20 cellular contexts compared by ENCODE assay signal in genomic region chr2:215527738-215528137, GRCh38.
A peak's percentile ranks its signal among the peaks of the same experiment; 100 is the strongest.
DNase-seq lines count a peak whose midpoint lies in the region; TF ChIP-seq lines count a peak whose summit lies in the region.
"Had no signal": no experiment of that assay in that cellular context is flagged by ENCODE, and none has a peak within 500 bp of the region (broad histone marks: within the 10 kb centered on the region; RNA-seq: fewer than 3 reads in every experiment).

No MANE protein-coding gene starts in this region.

- H3K27ac Mint-ChIP-seq in activated naive CD4-positive, alpha-beta T cell treated with anti-CD3 and anti-CD28 coated beads for 36 hours = no peak overlapping the region
- H3K27ac Mint-ChIP-seq: activated T-helper 2 cell treated with anti-CD3 and anti-CD28 coated beads, Interferon-gamma antibody, Interleukin-2, Interleukin-4, amounts not matched to agents 10 μg/mL and 5 μg/mL and 100 μg/mL, durations not matched to agents 14 hours and 24 hours and 36 hours; CD4-positive, alpha-beta memory T cell; T-helper 17 cell had no signal

- H3K27me3 ChIP-seq in adipocyte (replicated peaks; ENCODE audit: control insufficient read depth, insufficient read depth, low read length) (no peaks in the 10 kb centered on the region), tibial artery (no peaks in the 10 kb centered on the region)
- H3K27me3 ChIP-seq: pancreas, testis had no signal

- H3K36me3 ChIP-seq in adipocyte (ENCODE audit: control insufficient read depth, insufficient read depth, low read length, severe bottlenecking) (no peaks in the 10 kb centered on the region), tibial artery (no peaks in the 10 kb centered on the region)
- H3K36me3 ChIP-seq: pancreas had no signal

- H3K4me1 ChIP-seq in adipocyte (ENCODE audit: control insufficient read depth, insufficient read depth, low read length) = peaks cover 40% of the 10 kb centered on the region
- peaks cover 0 to 31% (median 6%) of the 10 kb centered on the region in 4 donors for H3K4me1 ChIP-seq in tibial artery
- H3K4me1 ChIP-seq: pancreas had no signal

- H3K4me3 Mint-ChIP-seq in activated naive CD4-positive, alpha-beta T cell treated with anti-CD3 and anti-CD28 coated beads for 36 hours = no peak overlapping the region
- H3K4me3 Mint-ChIP-seq: T-helper 17 cell had no signal

- intact Hi-C loops in tibial artery (cut with DNase I; ENCODE audit: low total_unique reads) = no loop called here
- intact Hi-C loops in activated naive CD4-positive, alpha-beta T cell treated with anti-CD3 and anti-CD28 coated beads for 36 hours (cut with micrococcal nuclease) = no loop called here

- peak overlapping the region; percentile 62 for H3K9ac ChIP-seq in adipocyte (ENCODE audit: low read length)

- no peak for TF ChIP-seq CTCF in tibial artery (IDR thresholded peaks at IDR 0.05)

- H3K27me3 Mint-ChIP-seq in activated naive CD4-positive, alpha-beta T cell treated with anti-CD3 and anti-CD28 coated beads for 36 hours (ENCODE audit: low read depth) = peaks cover 2% of the 10 kb centered on the region

- H3K4me1 Mint-ChIP-seq in activated naive CD4-positive, alpha-beta T cell treated with anti-CD3 and anti-CD28 coated beads for 36 hours (ENCODE audit: low read depth) = no peaks in the 10 kb centered on the region
- H3K4me1 Mint-ChIP-seq: CD4-positive, alpha-beta memory T cell; T-helper 17 cell had no signal

- H3K36me3 Mint-ChIP-seq in activated naive CD4-positive, alpha-beta T cell treated with anti-CD3 and anti-CD28 coated beads for 36 hours (ENCODE audit: low read depth) = no peaks in the 10 kb centered on the region
- H3K36me3 Mint-ChIP-seq: CD4-positive, alpha-beta memory T cell had no signal

- H3K9me3 Mint-ChIP-seq in activated naive CD4-positive, alpha-beta T cell treated with anti-CD3 and anti-CD28 coated beads for 36 hours = peaks cover under 1% of the 10 kb centered on the region
- H3K9me3 Mint-ChIP-seq: activated T-helper 2 cell treated with anti-CD3 and anti-CD28 coated beads, Interferon-gamma antibody, Interleukin-2, Interleukin-4, amounts not matched to agents 10 μg/mL and 5 μg/mL and 100 μg/mL, durations not matched to agents 14 hours and 24 hours and 36 hours had no signal

- DNase-seq in GM03348 (ENCODE audit: low spot score) = peak; percentile 54
- DNase-seq in adipocyte (ENCODE audit: low read depth) = peak; percentile 60
- peak; percentile 93 for DNase-seq in fibroblast of peridontal ligament (ENCODE audit: extremely low read depth)
- DNase-seq in tibial artery = no peak
- no peak for DNase-seq in HPDE6-E6E7 (ENCODE audit: extremely low spot score)
- DNase-seq in activated naive CD4-positive, alpha-beta T cell treated with anti-CD3 and anti-CD28 coated beads for 36 hours = no peak
- DNase-seq in mucosa of gallbladder (ENCODE audit: low spot score) = no peak
- DNase-seq: activated CD8-positive, alpha-beta memory T cell treated with anti-CD3 and anti-CD28 coated beads for 24 hours; CD4-positive, alpha-beta memory T cell; DND-41; erythroblast; hypothalamus; KBM-7; NCI-H1105 treated with DMSO at 0.1 percent for 48 hours; NCI-H2171 treated with DMSO at 0.1 percent for 48 hours; pancreas; stimulated activated CD4-positive, alpha-beta T cell treated with anti-CD3 and anti-CD28 coated beads, Interleukin-4, amount 100 ng/mL, for 1 hour; T-helper 17 cell; testis had no signal

- no peak overlapping the region for H3K4me3 ChIP-seq in adipocyte (ENCODE audit: low read length)
- H3K4me3 ChIP-seq in tibial artery = no peak overlapping the region
- H3K4me3 ChIP-seq: pancreas, testis had no signal

- H3K9me3 ChIP-seq in adipocyte (ENCODE audit: control insufficient read depth, low read length) = peaks cover 4% of the 10 kb centered on the region
- H3K9me3 ChIP-seq in tibial artery = peaks cover 0 to under 1% (median 0%) of the 10 kb centered on the region in 3 donors
- H3K9me3 ChIP-seq: pancreas, testis had no signal

- CTCF ChIA-PET in activated naive CD4-positive, alpha-beta T cell treated with anti-CD3 and anti-CD28 coated beads for 36 hours (lab: Charles Lee) = interaction anchor here (1.3 kb wide), 1 partner anchor 258 kb away, joined by 3 read pairs; no protein-coding TSS in a partner anchor

- peak overlapping the region; percentile 5 to 35 for H3K27ac ChIP-seq in tibial artery
- H3K27ac ChIP-seq: pancreas, testis had no signal

Comparison
In these comparisons a context has a peak if more than half of its experiments do, and no peak if none do; other contexts are left out.
1. DNase-seq: peak in GM03348 (single experiment), adipocyte (single experiment) and fibroblast of peridontal ligament (single experiment); none in tibial artery (0 of 2), HPDE6-E6E7 (single experiment), activated naive CD4-positive, alpha-beta T cell treated with anti-CD3 and anti-CD28 coated beads for 36 hours (single experiment) and mucosa of gallbladder (single experiment).